ENCODE assay signal across 8 cellular contexts in the genomic region with DNA sequence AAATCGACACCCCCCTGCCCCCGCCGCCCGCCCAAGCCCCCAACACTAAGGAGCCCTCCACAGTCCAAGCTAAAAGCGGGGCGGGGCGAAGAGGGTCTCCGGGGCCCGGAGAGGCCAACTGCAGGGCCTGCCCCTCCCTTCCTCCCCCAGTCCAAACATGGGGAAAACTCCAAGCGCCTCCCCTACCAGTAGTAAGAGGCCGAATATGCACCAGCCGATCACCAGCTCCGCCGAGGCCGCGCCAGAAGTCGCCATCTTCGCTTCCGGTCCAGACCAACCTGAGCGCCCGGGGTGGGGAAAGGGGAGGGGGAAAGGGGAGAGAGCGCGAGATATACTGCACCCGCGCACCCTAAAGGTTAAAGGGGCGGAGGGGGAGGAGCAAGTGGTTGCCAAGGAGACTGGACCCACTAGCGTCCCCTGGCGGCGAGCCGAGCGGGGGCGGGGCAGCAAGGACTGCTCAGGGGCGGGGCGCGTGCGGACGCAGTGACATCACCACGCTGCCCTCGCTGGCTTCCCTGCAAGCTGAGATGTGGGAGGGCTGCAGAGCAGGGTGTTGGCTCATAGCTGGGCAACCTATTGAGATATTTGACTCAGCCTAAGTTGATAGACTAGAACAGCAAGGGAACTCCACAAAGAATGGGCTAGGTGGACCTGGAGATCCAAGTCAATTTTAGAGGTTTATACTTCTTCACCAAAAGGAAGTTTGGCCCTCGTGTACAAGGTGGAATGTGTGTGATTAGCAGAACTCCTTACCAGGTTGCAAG. TPM values are rescaled to one million over a fixed set of nuclear protein-coding genes. Genes with fewer than 3 reads are reported as not detected.
DNase-seq lines count a peak whose midpoint lies in the region; ATAC-seq and TF ChIP-seq lines count a peak whose summit lies in the region.

A gene (minus strand): TSS at position 384 of the 764 bp plus-strand sequence. CDS start 129 bp downstream, at position 255.

- DNase-seq in ELR (ENCODE audit: low read depth) (peak; percentile 93), H4 (ENCODE audit: low spot score) (peak; percentile 95), LNCaP clone FGC (ENCODE audit: low read depth) (peak; percentile 77), RWPE1 (ENCODE audit: low spot score) (peak; percentile 94), fibroblast of mammary gland (ENCODE audit: low read depth) (peak; percentile 95)
- DNase-seq in activated T-helper 2 cell treated with anti-CD3 and anti-CD28 coated beads, Interferon-gamma antibody, Interleukin-2, Interleukin-4, amounts not matched to agents 10 μg/mL and 5 μg/mL and 100 μg/mL, durations not matched to agents 14 hours and 24 hours and 36 hours (ENCODE audit: low spot score) = peak; percentile 96
- peak; percentile 97 to 100 (median 99) for DNase-seq in naive thymus-derived CD8-positive, alpha-beta T cell
- DNase-seq in stimulated activated naive CD4-positive, alpha-beta T cell (lab: John Stamatoyannopoulos, UW) = peak; percentile 97 to 99 (median 98)

- TF ChIP-seq CTCF in LNCaP clone FGC (IDR thresholded peaks at IDR 0.05; ENCODE audit: control insufficient read depth, extremely low read depth, insufficient read depth) (peak; percentile 80), RWPE1 (conservative IDR thresholded peaks at IDR 0.05; ENCODE audit: low read depth) (peak; percentile 92), fibroblast of mammary gland (conservative IDR thresholded peaks at IDR 0.05; ENCODE audit: control insufficient read depth, insufficient read depth, low read depth, low read length) (peak; percentile 47)

- H3K4me3 ChIP-seq in LNCaP clone FGC (ENCODE audit: low read depth, low read length) = peak within 1 kb of the TSS; percentile 72
- H3K4me3 ChIP-seq in fibroblast of mammary gland (ENCODE audit: control insufficient read depth, low read depth, low read length) = peak within 1 kb of the TSS; percentile 89

- H3K4me1 Mint-ChIP-seq in activated T-helper 2 cell treated with anti-CD3 and anti-CD28 coated beads, Interferon-gamma antibody, Interleukin-2, Interleukin-4, amounts not matched to agents 10 μg/mL and 5 μg/mL and 100 μg/mL, durations not matched to agents 14 hours and 24 hours and 36 hours (ENCODE audit: low read depth) = peaks cover 33% of the 10 kb centered on the region
- peaks cover 20 to 53% (median 49%) of the 10 kb centered on the region in 4 donors for H3K4me1 Mint-ChIP-seq in naive thymus-derived CD8-positive, alpha-beta T cell

- peak within 1 kb of the TSS; percentile 90 for H3K4me3 Mint-ChIP-seq in activated T-helper 2 cell treated with anti-CD3 and anti-CD28 coated beads, Interferon-gamma antibody, Interleukin-2, Interleukin-4, amounts not matched to agents 10 μg/mL and 5 μg/mL and 100 μg/mL, durations not matched to agents 14 hours and 24 hours and 36 hours (ENCODE audit: low read depth)
- peak within 1 kb of the TSS; percentile 86 to 98 (median 93) for H3K4me3 Mint-ChIP-seq in naive thymus-derived CD8-positive, alpha-beta T cell

- peak; percentile 80 to 86 for ATAC-seq in naive thymus-derived CD8-positive, alpha-beta T cell

- POLR2A ChIA-PET in RWPE1 (lab: Yijun Ruan, JAX; ENCODE audit: low non-redundant PET) = no interaction called here
- POLR2A ChIA-PET in naive thymus-derived CD8-positive, alpha-beta T cell (lab: Charles Lee) = interaction anchor here (1.0 to 2.4 kb wide), 8 partner anchors 11 to 871 kb away, joined by 3 to 54 read pairs (median 5); a partner anchor contains a TSS

- CTCF ChIA-PET in RWPE1 (lab: Yijun Ruan, JAX) = interaction anchor here (0.6 to 1.0 kb wide), 5 partner anchors 11 to 1139 kb away, joined by 3 to 5 read pairs (median 3); no protein-coding TSS in a partner anchor

- peaks cover 15% of the 10 kb centered on the region for H3K36me3 Mint-ChIP-seq in activated T-helper 2 cell treated with anti-CD3 and anti-CD28 coated beads, Interferon-gamma antibody, Interleukin-2, Interleukin-4, amounts not matched to agents 10 μg/mL and 5 μg/mL and 100 μg/mL, durations not matched to agents 14 hours and 24 hours and 36 hours (ENCODE audit: low read depth)
- peaks cover 0 to 5% (median 2%) of the 10 kb centered on the region in 3 donors for H3K36me3 Mint-ChIP-seq in naive thymus-derived CD8-positive, alpha-beta T cell

- peak within 1 kb of the TSS; percentile 79 for H3K27ac ChIP-seq in RWPE1

- H3K27ac Mint-ChIP-seq in activated T-helper 2 cell treated with anti-CD3 and anti-CD28 coated beads, Interferon-gamma antibody, Interleukin-2, Interleukin-4, amounts not matched to agents 10 μg/mL and 5 μg/mL and 100 μg/mL, durations not matched to agents 14 hours and 24 hours and 36 hours = peak within 1 kb of the TSS; percentile 89
- H3K27ac Mint-ChIP-seq in naive thymus-derived CD8-positive, alpha-beta T cell = peak within 1 kb of the TSS; percentile 93 to 99 (median 98)

- intact Hi-C loops in activated T-helper 2 cell treated with anti-CD3 and anti-CD28 coated beads, Interferon-gamma antibody, Interleukin-2, Interleukin-4, amounts not matched to agents 10 μg/mL and 5 μg/mL and 100 μg/mL, durations not matched to agents 14 hours and 24 hours and 36 hours (cut with micrococcal nuclease) = loop anchor here (1.0 to 2.0 kb wide), 3 partner anchors 19 to 70 kb away; a partner anchor contains a TSS

- H3K9me3 Mint-ChIP-seq in activated T-helper 2 cell treated with anti-CD3 and anti-CD28 coated beads, Interferon-gamma antibody, Interleukin-2, Interleukin-4, amounts not matched to agents 10 μg/mL and 5 μg/mL and 100 μg/mL, durations not matched to agents 14 hours and 24 hours and 36 hours = peaks cover 4% of the 10 kb centered on the region
- no peaks in the 10 kb centered on the region for H3K9me3 Mint-ChIP-seq in naive thymus-derived CD8-positive, alpha-beta T cell

- H3K27me3 Mint-ChIP-seq in activated T-helper 2 cell treated with anti-CD3 and anti-CD28 coated beads, Interferon-gamma antibody, Interleukin-2, Interleukin-4, amounts not matched to agents 10 μg/mL and 5 μg/mL and 100 μg/mL, durations not matched to agents 14 hours and 24 hours and 36 hours (ENCODE audit: low read depth) = no peaks in the 10 kb centered on the region
- no peaks in the 10 kb centered on the region for H3K27me3 Mint-ChIP-seq in naive thymus-derived CD8-positive, alpha-beta T cell

RNA-seq across cellular contexts. Expression of the gene that starts here (rescaled TPM):
- total RNA-seq in H4 (2014; rRNA removed; shearing (Covaris generic)) = 34.6 and 42.9 TPM in 2 replicates
- 18.9 and 20.8 TPM in 2 replicates for total RNA-seq in activated T-helper 2 cell treated with anti-CD3 and anti-CD28 coated beads, Interferon-gamma antibody, Interleukin-2, Interleukin-4, amounts not matched to agents 10 μg/mL and 5 μg/mL and 100 μg/mL, durations not matched to agents 14 hours and 24 hours and 36 hours
- total RNA-seq in naive thymus-derived CD8-positive, alpha-beta T cell = 10 to 100 TPM; 45.0 to 48.1 TPM
- polyA plus RNA-seq in naive thymus-derived CD8-positive, alpha-beta T cell = 10 to 100 TPM; 29.7 to 38.0 (median 35.6) TPM

Comparison
In these comparisons a context has a peak if more than half of its experiments do, and no peak if none do; other contexts are left out.
1. Peak in every context shown above with its lines: DNase-seq, ATAC-seq, H3K4me3 ChIP-seq and H3K27ac ChIP-seq.